In genomic region chr3:173870976-173871375, GRCh38 we compare ENCODE assay signal across 18 cellular contexts.
DNase-seq lines count a peak whose midpoint lies in the region; ATAC-seq and TF ChIP-seq lines count a peak whose summit lies in the region.
"Had no signal": no experiment of that assay in that cellular context is flagged by ENCODE, and none has a peak within 500 bp of the region (broad histone marks: within the 10 kb centered on the region; RNA-seq: fewer than 3 reads in every experiment).

No MANE protein-coding gene starts in this region.

- no peaks in the 10 kb centered on the region for H3K9me3 ChIP-seq in SK-N-MC (ENCODE audit: low read depth, low read length)

- H3K4me3 ChIP-seq in AG10803 (ENCODE audit: low read length) (no peak overlapping the region), SK-N-MC (no peak overlapping the region)
- H3K4me3 ChIP-seq: GM23338 had no signal

- H3K4me1 Mint-ChIP-seq in CD14-positive monocyte, result no peaks in the 10 kb centered on the region
- H3K4me1 Mint-ChIP-seq: CD4-positive, alpha-beta memory T cell had no signal

- H3K36me3 ChIP-seq in SK-N-MC (ENCODE audit: insufficient read depth, low read length), result no peaks in the 10 kb centered on the region

- intact Hi-C loops in CD14-positive monocyte (cut with micrococcal nuclease), result no loop called here

- H3K9me3 Mint-ChIP-seq in CD14-positive monocyte, result peaks cover 0 to 2% (median 0%) of the 10 kb centered on the region in 7 donors
- H3K9me3 Mint-ChIP-seq: GM23338 had no signal

- no peak for TF ChIP-seq CTCF in AG10803 (conservative IDR thresholded peaks at IDR 0.05; ENCODE audit: low read length)
- no peak for TF ChIP-seq CTCF in CD14-positive monocyte (IDR thresholded peaks at IDR 0.05)

- DNase-seq in AG10803 (ENCODE audit: low read depth) (peak; percentile 12), Daoy (ENCODE audit: low read depth) (peak; percentile 10), GM03348 (ENCODE audit: low spot score) (peak; percentile 16), SK-N-MC (ENCODE audit: low read depth, low spot score) (no peak), NCI-H1105 treated with DMSO at 0.1 percent for 48 hours (lab: John Stamatoyannopoulos, UW) (no peak), CD14-positive monocyte (ENCODE audit: low spot score) (no peak)
- no peak for DNase-seq in stimulated activated CD4-positive, alpha-beta T cell treated with anti-CD3 and anti-CD28 coated beads, Interleukin-4, amount 100 ng/mL, for 24 hours
- DNase-seq: AML-193; CD4-positive, alpha-beta memory T cell; COR-L47; DMS 273 treated with DMSO at 0.1 percent for 48 hours; DMS53; DND-41; Kasumi-1; KG1 had no signal

- no peak overlapping the region for H3K9ac ChIP-seq in SK-N-MC (ENCODE audit: insufficient read length)

- H3K27ac Mint-ChIP-seq in CD14-positive monocyte, result no peak overlapping the region
- H3K27ac Mint-ChIP-seq: CD4-positive, alpha-beta memory T cell; GM23338 had no signal

- no peak overlapping the region for H3K4me3 Mint-ChIP-seq in CD14-positive monocyte
- H3K4me3 Mint-ChIP-seq: CD4-positive, alpha-beta memory T cell; GM23338 had no signal

- peaks cover 0 to 3% (median 2%) of the 10 kb centered on the region in 3 donors for H3K27me3 Mint-ChIP-seq in CD14-positive monocyte (ENCODE audit: low read depth in 3 of 3)
- H3K27me3 Mint-ChIP-seq: CD4-positive, alpha-beta memory T cell had no signal

- 0 out of 2 replicates have a peak overlapping the region, but pooled peaks have one; percentile 15 for H3K27ac ChIP-seq in SK-N-MC
- H3K27ac ChIP-seq: C4-2B had no signal

- ATAC-seq in GM19463 (IDR thresholded peaks at IDR 0.05; ENCODE audit: unreplicated experiment), result no peak
- ATAC-seq: GM23338 had no signal

- H3K36me3 Mint-ChIP-seq in CD14-positive monocyte, result no peaks in the 10 kb centered on the region
- H3K36me3 Mint-ChIP-seq: CD4-positive, alpha-beta memory T cell had no signal

Comparison
In these comparisons a context has a peak if more than half of its experiments do, and no peak if none do; other contexts are left out.
1. DNase-seq: peak in AG10803 (single experiment), Daoy (single experiment) and GM03348 (single experiment); none in SK-N-MC (single experiment), NCI-H1105 treated with DMSO at 0.1 percent for 48 hours (single experiment), stimulated activated CD4-positive, alpha-beta T cell treated with anti-CD3 and anti-CD28 coated beads, Interleukin-4, amount 100 ng/mL, for 24 hours (single experiment) and CD14-positive monocyte (single experiment).